In genomic region chr17:67942810-67943209, GRCh38 we compare ENCODE assay signal across 1 cellular context.
TF ChIP-seq lines count a peak whose summit lies in the region.

No MANE protein-coding gene starts in this region.

TF ChIP-seq in GM23338, 12 proteins besides CTCF, POLR2A, EP300 and RAD21 (continued from another document):
- TF ChIP-seq REST (IDR thresholded peaks at IDR 0.05; ENCODE audit: unreplicated experiment) (no peak), ZNF114 (CRISPR knock-in tag; IDR thresholded peaks at IDR 0.05) (no peak), ZNF331 (CRISPR knock-in tag; IDR thresholded peaks at IDR 0.05; ENCODE audit: low read depth) (no peak)
